ENCODE assay signal across 8 cellular contexts in genomic region chr12:47651368-47652254, GRCh38. TPM values are rescaled to one million over a fixed set of nuclear protein-coding genes. Genes with fewer than 3 reads are reported as not detected.
DNase-seq lines count a peak whose midpoint lies in the region; ATAC-seq and TF ChIP-seq lines count a peak whose summit lies in the region.

No MANE protein-coding gene starts in this region.

- 16 to 52% methylated on average over 12 of the region's 12 CpGs for WGBS in sigmoid colon, 2 donors

- H3K27ac ChIP-seq in sigmoid colon: peak overlapping the region in 3 of 4 donors; percentile 55 to 72 (median 71)

- H3K4me1 ChIP-seq in sigmoid colon: peaks cover 0 to 44% (median 31%) of the 10 kb centered on the region in 4 donors

- no peaks in the 10 kb centered on the region for H3K9me3 ChIP-seq in sigmoid colon

- TF ChIP-seq POLR2A in sigmoid colon (IDR thresholded peaks at IDR 0.05): no peak

- no peak for TF ChIP-seq EP300 in sigmoid colon (IDR thresholded peaks at IDR 0.05)

- in situ Hi-C loops in astrocyte of the cerebellum (cut with HindIII; ENCODE audit: low sequenced_read_pairs): no loop called here

- peak; percentile 63 for TF ChIP-seq CTCF in GM12865 (IDR thresholded peaks at IDR 0.05; ENCODE audit: insufficient read depth, low read depth, low read length, missing control alignments)
- peak; percentile 62 for TF ChIP-seq CTCF in astrocyte of the cerebellum (IDR thresholded peaks at IDR 0.05; ENCODE audit: low read depth, low read length, missing control alignments)
- peak; percentile 57 to 81 (median 71) for TF ChIP-seq CTCF in sigmoid colon (IDR thresholded peaks at IDR 0.05)

- intact Hi-C loops in sigmoid colon (cut with DNase I): loop anchor here (2.0 to 5.0 kb wide), 3 partner anchors 33 to 186 kb away; no protein-coding TSS in a partner anchor

- no peaks in the 10 kb centered on the region for H3K36me3 ChIP-seq in sigmoid colon

- DNase-seq in GM12865 (ENCODE audit: low read depth): peak; percentile 72
- peak; percentile 8 for DNase-seq in NCI-H128 (lab: John Stamatoyannopoulos, UW; ENCODE audit: unreplicated experiment)
- DNase-seq in SW480 (ENCODE audit: low spot score): peak; percentile 76
- DNase-seq in astrocyte of the cerebellum (ENCODE audit: low read depth): peak; percentile 55
- peak; percentile 38 to 84 for DNase-seq in hippocampal formation (lab: John Stamatoyannopoulos, UW)
- DNase-seq in sigmoid colon: peak; percentile 84

- no peaks in the 10 kb centered on the region for H3K27me3 ChIP-seq in sigmoid colon

- H3K4me3 ChIP-seq in GM12865 (ENCODE audit: low read depth, low read length) (no peak overlapping the region), astrocyte of the cerebellum (ENCODE audit: low read depth, low read length) (no peak overlapping the region), sigmoid colon (no peak overlapping the region)

- peak; percentile 72 for ATAC-seq in HG02571 (IDR thresholded peaks at IDR 0.05; ENCODE audit: unreplicated experiment)
- no peak for ATAC-seq in HG03280 (IDR thresholded peaks at IDR 0.05; ENCODE audit: unreplicated experiment)

RNA-seq across cellular contexts. Expression of gene RPAP3, which starts 54.2 kb away (rescaled TPM):
- total RNA-seq in sigmoid colon: 10 to 100 TPM; 21.0 to 29.3 (median 25.6) TPM
- polyA plus RNA-seq in sigmoid colon: 10 to 100 TPM in 2 of 3 donors, 1 to 10 TPM in 1; 6.7 to 14.5 (median 10.2) TPM

Comparison
In these comparisons a context has a peak if more than half of its experiments do, and no peak if none do; other contexts are left out.
1. DNase-seq: peak in every context shown above with its lines; median percentile 84 in sigmoid colon; 76 in SW480; 72 in GM12865; 61 in hippocampal formation; 55 in astrocyte of the cerebellum; 8 in NCI-H128.